In genomic region chr13:29878101-29878500, GRCh38 we compare ENCODE assay signal across 17 cellular contexts. TPM values are rescaled to one million over a fixed set of nuclear protein-coding genes. Genes with fewer than 3 reads are reported as not detected.
A peak's percentile ranks its signal among the peaks of the same experiment; 100 is the strongest.
DNase-seq lines count a peak whose midpoint lies in the region; ATAC-seq, FAIRE-seq and TF ChIP-seq lines count a peak whose summit lies in the region.
"Had no signal": no experiment of that assay in that cellular context is flagged by ENCODE, and none has a peak within 500 bp of the region (broad histone marks: within the 10 kb centered on the region; RNA-seq: fewer than 3 reads in every experiment).

No MANE protein-coding gene starts in this region.

- H3K27ac ChIP-seq in duodenal mucosa (ENCODE audit: low read depth, low read length), result no peak overlapping the region
- H3K27ac ChIP-seq: A549, PC-9, SJCRH30 had no signal

- DNase-seq in Calu3, result no peak
- DNase-seq in OCI-M1 (lab: John Stamatoyannopoulos, UW), result peak; percentile 22
- DNase-seq in mesothelial cell of epicardium (ENCODE audit: low spot score in 2 of 2, unreplicated experiment in 2 of 2), result no peak
- DNase-seq in naive thymus-derived CD8-positive, alpha-beta T cell, result no peak
- no peak for DNase-seq in HK-2 (ENCODE audit: unreplicated experiment)
- DNase-seq in HTR-8/SVneo (ENCODE audit: insufficient read length, low spot score), result no peak
- DNase-seq: C1 segment of cervical spinal cord, EL, H9, NCI-H1105, NCI-H1694 treated with DMSO at 0.1 percent for 48 hours, NCI-H2107, PC-9 had no signal

- CTCF ChIA-PET in Calu3 (lab: Charles Lee), result no interaction called here

- no peaks in the 10 kb centered on the region for H3K36me3 ChIP-seq in duodenal mucosa (ENCODE audit: control insufficient read depth in 1 of 2, insufficient read depth in 2 of 2, low read length in 2 of 2)
- H3K36me3 ChIP-seq: SJCRH30 had no signal

- no peaks in the 10 kb centered on the region for H3K9me3 ChIP-seq in duodenal mucosa (ENCODE audit: control insufficient read depth in 1 of 2, low read length in 2 of 2)
- H3K9me3 ChIP-seq: A549, SJCRH30 had no signal

- H3K4me1 Mint-ChIP-seq in Calu3 (ENCODE audit: low read depth, unreplicated experiment), result peaks cover 24% of the 10 kb centered on the region
- peaks cover 22% of the 10 kb centered on the region for H3K4me1 Mint-ChIP-seq in mesothelial cell of epicardium
- no peaks in the 10 kb centered on the region for H3K4me1 Mint-ChIP-seq in naive thymus-derived CD8-positive, alpha-beta T cell

- BruUV-seq in Calu3 (replicated peaks; lab: Mats Ljungman, UMichigan), result no TSS peak

- no peak overlapping the region for H3K9ac ChIP-seq in duodenal mucosa (ENCODE audit: low read depth in 1 of 2, low read length in 2 of 2)

- H3K4me3 ChIP-seq in duodenal mucosa (ENCODE audit: low read depth in 1 of 2, low read length in 2 of 2), result peak overlapping the region; percentile 7 to 34
- H3K4me3 ChIP-seq: A549, PC-9, SJCRH30 had no signal

- POLR2A ChIA-PET in naive thymus-derived CD8-positive, alpha-beta T cell (lab: Charles Lee), result no interaction called here

- H3K4me1 ChIP-seq in duodenal mucosa (ENCODE audit: control insufficient read depth in 1 of 2, insufficient read depth in 2 of 2, low read length in 2 of 2), result peaks cover 5 to 30% of the 10 kb centered on the region in 2 donors
- H3K4me1 ChIP-seq: A549 had no signal

- no peak for ATAC-seq in naive thymus-derived CD8-positive, alpha-beta T cell
- no peak for ATAC-seq in GM21717 (IDR thresholded peaks at IDR 0.05; ENCODE audit: unreplicated experiment)
- ATAC-seq: A549 had no signal

- no peaks in the 10 kb centered on the region for H3K36me3 Mint-ChIP-seq in Calu3 (ENCODE audit: insufficient read depth, unreplicated experiment)
- no peaks in the 10 kb centered on the region for H3K36me3 Mint-ChIP-seq in mesothelial cell of epicardium
- peaks cover 0 to 3% (median 0%) of the 10 kb centered on the region in 3 donors for H3K36me3 Mint-ChIP-seq in naive thymus-derived CD8-positive, alpha-beta T cell

- H3K27ac Mint-ChIP-seq in Calu3 (ENCODE audit: unreplicated experiment), result peak overlapping the region; percentile 40
- H3K27ac Mint-ChIP-seq in mesothelial cell of epicardium, result peak overlapping the region; percentile 39
- no peak overlapping the region for H3K27ac Mint-ChIP-seq in naive thymus-derived CD8-positive, alpha-beta T cell
- H3K27ac Mint-ChIP-seq: H9 had no signal

- H3K27me3 Mint-ChIP-seq in Calu3 (ENCODE audit: unreplicated experiment) (no peaks in the 10 kb centered on the region), mesothelial cell of epicardium (ENCODE audit: low read depth) (no peaks in the 10 kb centered on the region)
- H3K27me3 Mint-ChIP-seq in naive thymus-derived CD8-positive, alpha-beta T cell, result peaks cover 4 to 27% (median 6%) of the 10 kb centered on the region in 5 donors

- H3K27me3 ChIP-seq in duodenal mucosa (ENCODE audit: control insufficient read depth in 1 of 2, insufficient read depth in 2 of 2, low read length in 2 of 2), result no peaks in the 10 kb centered on the region
- H3K27me3 ChIP-seq: SJCRH30 had no signal

- no peaks in the 10 kb centered on the region for H3K9me3 Mint-ChIP-seq in Calu3 (ENCODE audit: low read depth, unreplicated experiment)
- no peaks in the 10 kb centered on the region for H3K9me3 Mint-ChIP-seq in mesothelial cell of epicardium
- H3K9me3 Mint-ChIP-seq in naive thymus-derived CD8-positive, alpha-beta T cell, result no peaks in the 10 kb centered on the region
- H3K9me3 Mint-ChIP-seq: H9 had no signal

- intact Hi-C loops in Calu3 (cut with micrococcal nuclease; ENCODE audit: unreplicated experiment), result no loop called here

- no peak for TF ChIP-seq CTCF in Calu3 (IDR thresholded peaks at IDR 0.05; ENCODE audit: unreplicated experiment)
- no peak for TF ChIP-seq CTCF in mesothelial cell of epicardium (IDR thresholded peaks at IDR 0.05; ENCODE audit: unreplicated experiment)

- no peak for FAIRE-seq in HTR-8/SVneo (lab: Jason Lieb, UNC)
- FAIRE-seq: A549 had no signal

- H3K4me3 Mint-ChIP-seq in Calu3 (ENCODE audit: low read depth, unreplicated experiment) (peak overlapping the region; percentile 13), mesothelial cell of epicardium (no peak overlapping the region)
- H3K4me3 Mint-ChIP-seq in naive thymus-derived CD8-positive, alpha-beta T cell, result no peak overlapping the region
- H3K4me3 Mint-ChIP-seq: H9 had no signal

RNA-seq across cellular contexts. Expression of gene UBL3, which starts 27.7 kb away (rescaled TPM):
- total RNA-seq in Calu3 (2022), result 13.8 and 15.9 TPM in 2 replicates
- 22.7 to 23.6 TPM (median 23.3 TPM) in 3 replicates for total RNA-seq in mesothelial cell of epicardium
- total RNA-seq in naive thymus-derived CD8-positive, alpha-beta T cell, result 10 to 100 TPM; 37.8 to 37.9 TPM
- 10 to 100 TPM; 26.5 to 39.2 (median 26.8) TPM for polyA plus RNA-seq in naive thymus-derived CD8-positive, alpha-beta T cell

Comparison
In these comparisons a context has a peak if more than half of its experiments do, and no peak if none do; other contexts are left out.
1. H3K27ac Mint-ChIP-seq: peak in Calu3 (single experiment) and mesothelial cell of epicardium (single experiment); none in naive thymus-derived CD8-positive, alpha-beta T cell (0 of 10).